Comparison of ENCODE assay signal across 9 cellular contexts in the genomic region with DNA sequence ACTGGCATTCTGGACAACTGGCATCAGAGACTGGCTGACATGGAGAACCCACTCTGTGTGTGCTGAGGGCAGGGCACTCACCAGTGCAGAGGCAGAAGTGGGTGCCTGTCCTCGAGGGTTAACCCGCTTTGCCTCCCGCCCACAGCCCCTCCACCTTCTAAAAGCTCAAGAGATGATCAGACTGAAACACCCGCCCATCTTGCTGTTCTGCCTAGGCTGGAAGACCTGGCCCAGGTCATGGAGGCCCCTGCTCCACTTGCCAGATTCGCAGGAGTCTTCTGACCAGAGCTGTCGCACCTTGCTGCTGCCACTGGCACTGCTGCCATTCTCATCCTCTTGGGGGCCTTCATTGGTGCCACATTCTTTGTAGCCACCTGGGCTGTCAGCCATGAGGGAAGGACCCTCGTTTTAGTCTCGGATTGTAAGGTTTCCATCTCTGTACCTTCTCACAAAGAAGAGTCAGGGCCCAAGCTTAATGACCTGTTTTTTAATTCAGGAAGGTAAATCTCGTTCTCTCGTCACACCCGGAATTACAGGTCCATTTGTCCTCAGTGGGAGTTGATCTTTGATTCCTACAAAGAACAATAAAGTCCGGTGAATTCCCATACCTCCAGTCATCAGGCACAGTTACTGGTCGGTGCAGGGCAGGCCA. TPM values are rescaled to one million over a fixed set of nuclear protein-coding genes. Genes with fewer than 3 reads are reported as not detected.
DNase-seq lines count a peak whose midpoint lies in the region; ATAC-seq and TF ChIP-seq lines count a peak whose summit lies in the region.
"Had no signal": no experiment of that assay in that cellular context is flagged by ENCODE, and none has a peak within 500 bp of the region (broad histone marks: within the 10 kb centered on the region; RNA-seq: fewer than 3 reads in every experiment).

No MANE protein-coding gene starts in this region.

- peaks cover 57% of the 10 kb centered on the region for H3K4me1 Mint-ChIP-seq in CD8-positive, alpha-beta T cell (ENCODE audit: low read depth)
- peaks cover 25% of the 10 kb centered on the region for H3K4me1 Mint-ChIP-seq in progenitor cell of endocrine pancreas (ENCODE audit: low read depth)

- intact Hi-C loops in CD8-positive, alpha-beta T cell (cut with DNase I, micrococcal nuclease), result no loop called here
- intact Hi-C loops in dorsolateral prefrontal cortex (cut with DNase I), result loop anchor here (2.0 to 10.0 kb wide), 3 partner anchors 182 to 481 kb away; partner anchors contain the start of gene AGBL3 (in 1 of the 2)

- TF ChIP-seq CTCF in CD8-positive, alpha-beta T cell (IDR thresholded peaks at IDR 0.05), result no peak
- TF ChIP-seq CTCF in Loucy (conservative IDR thresholded peaks at IDR 0.05; ENCODE audit: low read length) (no peak), dorsolateral prefrontal cortex (IDR thresholded peaks at IDR 0.05 in 54 of 56, conservative IDR thresholded peaks at IDR 0.05 in 2 of 56; ENCODE audit: low read depth in 1 of 56, partially characterized antibody in 56 of 56) (no peak), progenitor cell of endocrine pancreas (IDR thresholded peaks at IDR 0.05; ENCODE audit: unreplicated experiment) (no peak)

- no peaks in the 10 kb centered on the region for H3F3A ChIP-seq in Loucy (ENCODE audit: low read depth)

- H3K27ac Mint-ChIP-seq in CD8-positive, alpha-beta T cell, result peak overlapping the region; percentile 97
- peak overlapping the region; percentile 45 for H3K27ac Mint-ChIP-seq in progenitor cell of endocrine pancreas

- no peaks in the 10 kb centered on the region for H3K27me3 Mint-ChIP-seq in CD8-positive, alpha-beta T cell (ENCODE audit: low read depth)
- H3K27me3 Mint-ChIP-seq in progenitor cell of endocrine pancreas, result no peaks in the 10 kb centered on the region

- peaks cover 13% of the 10 kb centered on the region for H3K36me3 ChIP-seq in CD8-positive, alpha-beta T cell (ENCODE audit: insufficient read depth, low read length)
- H3K36me3 ChIP-seq in Loucy (ENCODE audit: insufficient read depth, low read length), result peaks cover 22% of the 10 kb centered on the region; the same call in 1 of the 2 replicates

- CTCF ChIA-PET in CD8-positive, alpha-beta T cell (lab: Charles Lee), result interaction anchor here (1.5 to 4.2 kb wide), 8 partner anchors 8 to 536 kb away, joined by 3 to 43 read pairs (median 16); partner anchors contain the start of genes AGBL3 and TMEM140

- H4K20me1 ChIP-seq in Loucy (ENCODE audit: insufficient read depth, low read length, poor library complexity, severe bottlenecking), result peaks cover 40% of the 10 kb centered on the region

- POLR2A ChIA-PET in CD8-positive, alpha-beta T cell (lab: Charles Lee), result interaction anchor here (0.8 to 4.7 kb wide), 4 partner anchors 21 to 182 kb away, joined by 3 to 50 read pairs (median 25); partner anchors contain the start of genes AGBL3 and TMEM140

- no peak overlapping the region for H2AFZ ChIP-seq in Loucy (ENCODE audit: low read length)

- peaks cover 35% of the 10 kb centered on the region for H3K79me2 ChIP-seq in Loucy (ENCODE audit: insufficient read depth, low read length)

- no peak for ATAC-seq in CD8-positive, alpha-beta T cell
- ATAC-seq in GM21528 (IDR thresholded peaks at IDR 0.05; ENCODE audit: low FRiP score, unreplicated experiment), result no peak

- DNase-seq in CD8-positive, alpha-beta T cell, result no peak
- DNase-seq in dorsolateral prefrontal cortex (no peak), progenitor cell of endocrine pancreas (ENCODE audit: low spot score, unreplicated experiment) (no peak), DMS53 (lab: John Stamatoyannopoulos, UW) (no peak), HUDEP-2 (lab: John Stamatoyannopoulos, UW; ENCODE audit: unreplicated experiment in 76 of 76) (no peak)
- no peak for DNase-seq in activated effector memory CD4-positive, alpha-beta T cell treated with Interleukin-2 at 50 U/mL for 16 hours
- DNase-seq: NCI-H2171 had no signal

- H3K27ac ChIP-seq in CD8-positive, alpha-beta T cell (ENCODE audit: low read depth, low read length), result peak overlapping the region; percentile 94
- H3K27ac ChIP-seq in dorsolateral prefrontal cortex, result peak overlapping the region in 45 of 59 donors; percentile 19 to 99 (median 98)

- H3K9me3 Mint-ChIP-seq in CD8-positive, alpha-beta T cell, result no peaks in the 10 kb centered on the region
- H3K9me3 Mint-ChIP-seq in progenitor cell of endocrine pancreas (ENCODE audit: low read depth), result no peaks in the 10 kb centered on the region

- no peaks in the 10 kb centered on the region for H3K9me3 ChIP-seq in CD8-positive, alpha-beta T cell (ENCODE audit: low read length)
- no peaks in the 10 kb centered on the region for H3K9me3 ChIP-seq in Loucy (ENCODE audit: insufficient read depth, low read depth, low read length)

- H3K4me3 Mint-ChIP-seq in CD8-positive, alpha-beta T cell, result peak overlapping the region; percentile 84
- peak overlapping the region; percentile 87 for H3K4me3 Mint-ChIP-seq in progenitor cell of endocrine pancreas (ENCODE audit: low read depth)

- H3K4me1 ChIP-seq in CD8-positive, alpha-beta T cell (ENCODE audit: insufficient read depth, low read length), result peaks cover 38% of the 10 kb centered on the region
- peaks cover 22% of the 10 kb centered on the region for H3K4me1 ChIP-seq in Loucy (ENCODE audit: insufficient read depth, low read length, poor library complexity, severe bottlenecking)

- H3K4me3 ChIP-seq in CD8-positive, alpha-beta T cell (ENCODE audit: low read depth, low read length), result no peak overlapping the region
- H3K4me3 ChIP-seq in Loucy (ENCODE audit: low read length, poor library complexity, severe bottlenecking), result peak overlapping the region; percentile 81
- peak overlapping the region in 12 of 59 donors; percentile 4 to 94 (median 91) for H3K4me3 ChIP-seq in dorsolateral prefrontal cortex

- peaks cover 51% of the 10 kb centered on the region for H3K36me3 Mint-ChIP-seq in CD8-positive, alpha-beta T cell
- peaks cover 18% of the 10 kb centered on the region for H3K36me3 Mint-ChIP-seq in progenitor cell of endocrine pancreas (ENCODE audit: insufficient read depth)

- no peaks in the 10 kb centered on the region for H3K27me3 ChIP-seq in CD8-positive, alpha-beta T cell (ENCODE audit: insufficient read depth, low read length)
- H3K27me3 ChIP-seq in Loucy (ENCODE audit: insufficient read depth, low read length, poor library complexity, severe bottlenecking) (no peaks in the 10 kb centered on the region), dorsolateral prefrontal cortex (no peaks in the 10 kb centered on the region)

- H3K9ac ChIP-seq in Loucy (ENCODE audit: low read depth, low read length, poor library complexity, severe bottlenecking), result peak overlapping the region; percentile 87

- H3K9me2 ChIP-seq in Loucy (replicated peaks; ENCODE audit: low read depth, low read length), result no peaks in the 10 kb centered on the region

- peak overlapping the region; percentile 90 for H3K4me2 ChIP-seq in Loucy (ENCODE audit: low read depth, low read length, poor library complexity, severe bottlenecking)

RNA-seq across cellular contexts. Expression of gene CYREN, which starts 1.9 kb away (rescaled TPM):
- total RNA-seq in CD8-positive, alpha-beta T cell, result 10 to 100 TPM; 14.0 to 15.2 TPM
- total RNA-seq in dorsolateral prefrontal cortex (10 to 100 TPM; 18.8 to 45.2 (median 26.9) TPM), progenitor cell of endocrine pancreas (73.8 and 76.1 TPM in 2 replicates)

RNA-seq across cellular contexts. Expression of gene TMEM140, which starts 20.7 kb away (rescaled TPM):
- 10 to 100 TPM; 18.8 to 21.8 TPM for total RNA-seq in CD8-positive, alpha-beta T cell
- total RNA-seq in dorsolateral prefrontal cortex (10 to 100 TPM in 65 of 120 experiments, 1 to 10 TPM in 55; 1.3 to 46.7 (median 10.6) TPM), progenitor cell of endocrine pancreas (0.14 TPM in 1 of 2 replicates, not detected in the other)

RNA-seq across cellular contexts. Expression of gene WDR91, which starts 42.7 kb away (rescaled TPM):
- 10 to 100 TPM; 43.3 to 46.6 TPM for total RNA-seq in CD8-positive, alpha-beta T cell
- 10 to 100 TPM; 24.7 to 53.9 (median 37.4) TPM for total RNA-seq in dorsolateral prefrontal cortex
- 15.7 and 23.1 TPM in 2 replicates for total RNA-seq in progenitor cell of endocrine pancreas

Comparison
In these comparisons a context has a peak if more than half of its experiments do, and no peak if none do; other contexts are left out.
1. intact Hi-C loops: an anchor here in dorsolateral prefrontal cortex (2.0 to 10.0 kb wide); none called in CD8-positive, alpha-beta T cell.